ENCODE assay signal across 8 cellular contexts in genomic region chr7:66837007-66837406, GRCh38.
DNase-seq lines count a peak whose midpoint lies in the region; ATAC-seq and TF ChIP-seq lines count a peak whose summit lies in the region.

No MANE protein-coding gene starts in this region.

- H3K36me3 Mint-ChIP-seq in natural killer cell treated with Interleukin-12 subunit alpha and Interleukin-12 subunit beta and Interleukin-15 and Interleukin-18, amount 100 ng/mL, for 72 hours, result no peaks in the 10 kb centered on the region
- H3K36me3 Mint-ChIP-seq in natural killer cell, result no peaks in the 10 kb centered on the region

- peaks cover 0 to 4% of the 10 kb centered on the region in 2 donors for H3K4me1 Mint-ChIP-seq in natural killer cell treated with Interleukin-12 subunit alpha and Interleukin-12 subunit beta and Interleukin-15 and Interleukin-18, amount 100 ng/mL, for 72 hours (ENCODE audit: low read depth in 2 of 2)
- H3K4me1 Mint-ChIP-seq in natural killer cell, result peaks cover 6 to 11% of the 10 kb centered on the region in 2 donors

- no peak overlapping the region for H3K4me3 Mint-ChIP-seq in natural killer cell treated with Interleukin-12 subunit alpha and Interleukin-12 subunit beta and Interleukin-15 and Interleukin-18, amount 100 ng/mL, for 72 hours
- H3K4me3 Mint-ChIP-seq in natural killer cell, result no peak overlapping the region

- no peak overlapping the region for H3K27ac Mint-ChIP-seq in natural killer cell treated with Interleukin-12 subunit alpha and Interleukin-12 subunit beta and Interleukin-15 and Interleukin-18, amount 100 ng/mL, for 72 hours
- no peak overlapping the region for H3K27ac Mint-ChIP-seq in natural killer cell

- no peak for TF ChIP-seq CTCF in natural killer cell (IDR thresholded peaks at IDR 0.05)

- no peaks in the 10 kb centered on the region for H3K27me3 Mint-ChIP-seq in natural killer cell treated with Interleukin-12 subunit alpha and Interleukin-12 subunit beta and Interleukin-15 and Interleukin-18, amount 100 ng/mL, for 72 hours
- H3K27me3 Mint-ChIP-seq in natural killer cell (ENCODE audit: low read depth in 2 of 2), result peaks cover 0 to 2% of the 10 kb centered on the region in 2 donors

- intact Hi-C loops in natural killer cell (cut with micrococcal nuclease), result no loop called here

- no peak for DNase-seq in natural killer cell treated with Interleukin-12 subunit alpha and Interleukin-12 subunit beta and Interleukin-15 and Interleukin-18, amount 100 ng/mL, for 72 hours (ENCODE audit: low spot score)
- no peak for DNase-seq in natural killer cell
- DNase-seq in OCI-M1 (lab: John Stamatoyannopoulos, UW), result peak; percentile 92
- DNase-seq in dermis blood vessel endothelial cell, result peak; percentile 64
- peak; percentile 65 for DNase-seq in stimulated activated CD4-positive, alpha-beta T cell treated with anti-CD3 and anti-CD28 coated beads, Interleukin-1b, Interleukin-23, amount 100 ng/mL, for 48 hours
- DNase-seq in NCI-H524 treated with DMSO at 0.1 percent for 48 hours (lab: John Stamatoyannopoulos, UW), result no peak
- no peak for DNase-seq in NCI-H774 (lab: John Stamatoyannopoulos, UW)
- no peak for DNase-seq in nucleus accumbens (lab: John Stamatoyannopoulos, UW)

- no peaks in the 10 kb centered on the region for H3K9me3 Mint-ChIP-seq in natural killer cell treated with Interleukin-12 subunit alpha and Interleukin-12 subunit beta and Interleukin-15 and Interleukin-18, amount 100 ng/mL, for 72 hours
- H3K9me3 Mint-ChIP-seq in natural killer cell, result no peaks in the 10 kb centered on the region

- ATAC-seq in natural killer cell treated with Interleukin-12 subunit alpha and Interleukin-12 subunit beta and Interleukin-15 and Interleukin-18, amount 100 ng/mL, for 72 hours, result peak; percentile 68 to 69
- ATAC-seq in natural killer cell, result no peak

Comparison
In these comparisons a context has a peak if more than half of its experiments do, and no peak if none do; other contexts are left out.
1. ATAC-seq: peak in natural killer cell treated with Interleukin-12 subunit alpha and Interleukin-12 subunit beta and Interleukin-15 and Interleukin-18, amount 100 ng/mL, for 72 hours (2 of 2); none in natural killer cell (0 of 3).
2. DNase-seq: peak in OCI-M1 (single experiment), dermis blood vessel endothelial cell (single experiment) and stimulated activated CD4-positive, alpha-beta T cell treated with anti-CD3 and anti-CD28 coated beads, Interleukin-1b, Interleukin-23, amount 100 ng/mL, for 48 hours (single experiment); none in natural killer cell treated with Interleukin-12 subunit alpha and Interleukin-12 subunit beta and Interleukin-15 and Interleukin-18, amount 100 ng/mL, for 72 hours (single experiment), natural killer cell (single experiment), NCI-H524 treated with DMSO at 0.1 percent for 48 hours (single experiment), NCI-H774 (single experiment) and nucleus accumbens (0 of 56).